ENCODE assay signal across 2 cellular contexts in genomic region chr13:98809345-98809777, GRCh38.
TF ChIP-seq lines count a peak whose summit lies in the region.

No MANE protein-coding gene starts in this region.

TF ChIP-seq in H1, 55 proteins besides CTCF, POLR2A, EP300 and RAD21 (continued from another document):
- no peak for TF ChIP-seq EGR1 (IDR thresholded peaks at IDR 0.05; ENCODE audit: borderline replicate concordance, low read depth, low read length)
- TF ChIP-seq NRF1 (IDR thresholded peaks at IDR 0.05; ENCODE audit: low read depth, low read length) = no peak
- TF ChIP-seq GABPA (IDR thresholded peaks at IDR 0.05; ENCODE audit: borderline replicate concordance, insufficient read depth, low read length) = no peak
- no peak for TF ChIP-seq TAF7 (optimal IDR thresholded peaks at IDR 0.05; ENCODE audit: borderline replicate concordance, low read depth, low read length)
- TF ChIP-seq SP1 (IDR thresholded peaks at IDR 0.05; ENCODE audit: low read depth, low read length) = no peak
- TF ChIP-seq SIN3A (conservative IDR thresholded peaks at IDR 0.05 in 1 of 2, IDR thresholded peaks at IDR 0.05 in 1 of 2; ENCODE audit: low read depth in 1 of 2, low read length in 2 of 2) = no peak
- TF ChIP-seq CREB1 (IDR thresholded peaks at IDR 0.05) = no peak
- no peak for TF ChIP-seq TEAD4 (IDR thresholded peaks at IDR 0.05; ENCODE audit: low read depth, low read length)
- no peak for TF ChIP-seq GTF2F1 (IDR thresholded peaks at IDR 0.05; ENCODE audit: borderline replicate concordance, low read depth, low read length)
- TF ChIP-seq RFX5 (IDR thresholded peaks at IDR 0.05; ENCODE audit: borderline replicate concordance, low read depth, low read length) = no peak
- TF ChIP-seq JUN (IDR thresholded peaks at IDR 0.05; ENCODE audit: low read depth, low read length) = no peak

TF ChIP-seq in liver, 16 proteins besides CTCF, POLR2A, EP300 and RAD21:
- TF ChIP-seq ATF3 (IDR thresholded peaks at IDR 0.05) (peak; percentile 20), HNF4A (conservative IDR thresholded peaks at IDR 0.05) (peak; percentile 74 to 91), RXRA (IDR thresholded peaks at IDR 0.05) (peak; percentile 95 to 98), NR2F2 (IDR thresholded peaks at IDR 0.05) (peak; percentile 79), FOXA2 (IDR thresholded peaks at IDR 0.05) (peak; percentile 64), TAF1 (conservative IDR thresholded peaks at IDR 0.05) (no peak), FOXA1 (IDR thresholded peaks at IDR 0.05) (peak; percentile 39), REST (IDR thresholded peaks at IDR 0.05) (peak; percentile 59), GABPA (IDR thresholded peaks at IDR 0.05 in 1 of 2, conservative IDR thresholded peaks at IDR 0.05 in 1 of 2) (peak in 1 of 2 donors; percentile 65), MAX (IDR thresholded peaks at IDR 0.05) (peak; percentile 99), YY1 (IDR thresholded peaks at IDR 0.05) (peak; percentile 90), ZBTB33 (IDR thresholded peaks at IDR 0.05) (peak; percentile 94), EGR1 (IDR thresholded peaks at IDR 0.05; ENCODE audit: low read depth in 2 of 2) (peak; percentile 12 to 43), JUND (IDR thresholded peaks at IDR 0.05) (peak; percentile 59 to 64), HNF4G (IDR thresholded peaks at IDR 0.05) (peak; percentile 50), SP1 (IDR thresholded peaks at IDR 0.05) (peak; percentile 95)
